Comparison of ENCODE assay signal across 1 cellular context in the genomic region with DNA sequence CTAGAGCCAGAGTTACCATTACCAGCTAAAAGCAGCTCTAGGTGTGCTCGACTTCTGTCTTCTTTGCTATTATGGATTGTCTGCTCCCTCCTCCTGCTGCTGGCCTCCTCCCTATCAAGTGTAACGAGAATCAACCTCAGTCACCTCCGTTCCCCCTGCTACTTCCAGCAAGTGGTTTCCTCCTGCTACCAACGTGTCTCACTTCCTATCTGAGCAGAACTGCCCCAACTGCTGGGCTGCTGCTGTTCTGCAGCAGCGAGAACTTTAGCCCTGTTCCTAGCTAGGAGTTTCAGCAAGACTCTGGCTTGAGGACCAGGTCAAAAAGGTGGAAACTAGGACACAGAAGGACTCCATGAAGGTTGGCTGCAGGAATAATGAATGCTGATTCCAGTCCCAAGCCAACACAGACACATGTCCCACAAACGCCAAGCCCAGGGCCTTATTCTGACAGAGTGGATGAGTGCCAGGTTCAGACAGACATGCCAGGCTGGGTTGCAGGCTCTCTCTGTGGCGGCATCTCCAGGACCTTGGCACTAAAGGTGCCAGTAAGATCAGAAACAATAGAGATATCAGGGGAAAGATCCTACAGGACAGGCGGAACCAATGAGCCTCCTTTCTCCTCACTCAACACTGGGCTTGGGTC.
A peak's percentile ranks its signal among the peaks of the same experiment; 100 is the strongest.
TF ChIP-seq lines count a peak whose summit lies in the region.

No MANE protein-coding gene starts in this region.

TF ChIP-seq in K562, 482 proteins besides CTCF, POLR2A, EP300 and RAD21 (continued from another document):
- TF ChIP-seq, protein P1, sequence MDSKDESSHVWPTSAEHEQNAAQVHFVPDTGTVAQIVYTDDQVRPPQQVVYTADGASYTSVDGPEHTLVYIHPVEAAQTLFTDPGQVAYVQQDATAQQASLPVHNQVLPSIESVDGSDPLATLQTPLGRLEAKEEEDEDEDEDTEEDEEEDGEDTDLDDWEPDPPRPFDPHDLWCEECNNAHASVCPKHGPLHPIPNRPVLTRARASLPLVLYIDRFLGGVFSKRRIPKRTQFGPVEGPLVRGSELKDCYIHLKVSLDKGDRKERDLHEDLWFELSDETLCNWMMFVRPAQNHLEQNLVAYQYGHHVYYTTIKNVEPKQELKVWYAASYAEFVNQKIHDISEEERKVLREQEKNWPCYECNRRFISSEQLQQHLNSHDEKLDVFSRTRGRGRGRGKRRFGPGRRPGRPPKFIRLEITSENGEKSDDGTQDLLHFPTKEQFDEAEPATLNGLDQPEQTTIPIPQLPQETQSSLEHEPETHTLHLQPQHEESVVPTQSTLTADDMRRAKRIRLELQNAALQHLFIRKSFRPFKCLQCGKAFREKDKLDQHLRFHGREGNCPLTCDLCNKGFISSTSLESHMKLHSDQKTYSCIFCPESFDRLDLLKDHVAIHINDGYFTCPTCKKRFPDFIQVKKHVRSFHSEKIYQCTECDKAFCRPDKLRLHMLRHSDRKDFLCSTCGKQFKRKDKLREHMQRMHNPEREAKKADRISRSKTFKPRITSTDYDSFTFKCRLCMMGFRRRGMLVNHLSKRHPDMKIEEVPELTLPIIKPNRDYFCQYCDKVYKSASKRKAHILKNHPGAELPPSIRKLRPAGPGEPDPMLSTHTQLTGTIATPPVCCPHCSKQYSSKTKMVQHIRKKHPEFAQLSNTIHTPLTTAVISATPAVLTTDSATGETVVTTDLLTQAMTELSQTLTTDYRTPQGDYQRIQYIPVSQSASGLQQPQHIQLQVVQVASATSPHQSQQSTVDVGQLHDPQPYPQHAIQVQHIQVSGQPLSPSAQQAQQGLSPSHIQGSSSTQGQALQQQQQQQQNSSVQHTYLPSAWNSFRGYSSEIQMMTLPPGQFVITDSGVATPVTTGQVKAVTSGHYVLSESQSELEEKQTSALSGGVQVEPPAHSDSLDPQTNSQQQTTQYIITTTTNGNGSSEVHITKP (IDR thresholded peaks at IDR 0.05; ENCODE audit: partially characterized antibody), result peak; percentile 96
- no peak for TF ChIP-seq NCOA1 (IDR thresholded peaks at IDR 0.05; ENCODE audit: low read depth)
- TF ChIP-seq KDM1A (IDR thresholded peaks at IDR 0.05), result no peak
- TF ChIP-seq VEZF1 (CRISPR knock-in tag; IDR thresholded peaks at IDR 0.05), result no peak
- TF ChIP-seq ZNF766 (CRISPR knock-in tag; conservative IDR thresholded peaks at IDR 0.05), result peak; percentile 55; the same call in 1 of the 2 replicates
TF ChIP-seq in K562: peak in this region for 3.
